Comparison of ENCODE assay signal across 27 cellular contexts in genomic region chr15:58918239-58918638, GRCh38. TPM values are rescaled to one million over a fixed set of nuclear protein-coding genes. Genes with fewer than 3 reads are reported as not detected.
A peak's percentile ranks its signal among the peaks of the same experiment; 100 is the strongest.
DNase-seq lines count a peak whose midpoint lies in the region; ATAC-seq, FAIRE-seq and TF ChIP-seq lines count a peak whose summit lies in the region.
"Had no signal": no experiment of that assay in that cellular context is flagged by ENCODE, and none has a peak within 500 bp of the region (broad histone marks: within the 10 kb centered on the region; RNA-seq: fewer than 3 reads in every experiment).

No MANE protein-coding gene starts in this region.

- peak overlapping the region in 2 of 8 donors; percentile 29 to 37 for H3K27ac Mint-ChIP-seq in CD8-positive, alpha-beta memory T cell
- H3K27ac Mint-ChIP-seq: activated B cell treated with CpG ODN at 0.5 μM for 24 hours; T-helper 2 cell treated with Interferon-gamma antibody and Interleukin-4, amounts not matched to agents 5 μg/mL and 100 μg/mL, for 36 hours had no signal

- H3K9me3 Mint-ChIP-seq in CD8-positive, alpha-beta memory T cell = no peaks in the 10 kb centered on the region
- H3K9me3 Mint-ChIP-seq: activated B cell treated with CpG ODN at 0.5 μM for 24 hours; T-helper 2 cell treated with Interferon-gamma antibody and Interleukin-4, amounts not matched to agents 5 μg/mL and 100 μg/mL, for 36 hours had no signal

- H3K4me3 ChIP-seq in cardiac muscle cell = no peak overlapping the region
- H3K4me3 ChIP-seq in K562 = no peak overlapping the region
- H3K4me3 ChIP-seq in mesendoderm (ENCODE audit: low read length) = no peak overlapping the region
- no peak overlapping the region for H3K4me3 ChIP-seq in upper lobe of left lung
- H3K4me3 ChIP-seq in CD8-positive, alpha-beta memory T cell (ENCODE audit: low read length) = no peak overlapping the region
- H3K4me3 ChIP-seq: colonic mucosa, HAP-1, lung, MG63, SK-N-MC had no signal

- no peak for TF ChIP-seq RAD21 in K562 (CRISPR knock-in tag; conservative IDR thresholded peaks at IDR 0.05 in 1 of 2, IDR thresholded peaks at IDR 0.05 in 1 of 2)

- no TSS peak for BruUV-seq in K562 (replicated peaks; lab: Mats Ljungman, UMichigan)

- peaks cover 70% of the 10 kb centered on the region for H3K79me2 ChIP-seq in K562 (ENCODE audit: control insufficient read depth, insufficient read depth, low read length)
- peaks cover 26% of the 10 kb centered on the region for H3K79me2 ChIP-seq in mesendoderm (ENCODE audit: control insufficient read depth, insufficient read depth, low read length)

- H3K27ac ChIP-seq in cardiac muscle cell (peak overlapping the region; percentile 22), K562 (ENCODE audit: extremely low read depth, low read depth, low read length) (peak overlapping the region; percentile 60; the same call in 2 of the 3 replicates), mesendoderm (ENCODE audit: low read depth, low read length) (no peak overlapping the region), upper lobe of left lung (no peak overlapping the region)
- no peak overlapping the region for H3K27ac ChIP-seq in CD8-positive, alpha-beta memory T cell (ENCODE audit: low read depth, low read length)
- H3K27ac ChIP-seq: 22Rv1, brain microvascular endothelial cell, colonic mucosa, SK-N-MC had no signal

- peaks cover 7 to 60% (median 18%) of the 10 kb centered on the region in 3 donors for H3K36me3 Mint-ChIP-seq in CD8-positive, alpha-beta memory T cell

- H3K36me3 ChIP-seq in cardiac muscle cell = peaks cover 15% of the 10 kb centered on the region
- H3K36me3 ChIP-seq in K562 (ENCODE audit: control insufficient read depth, insufficient read depth, low read length) = peaks cover 73% of the 10 kb centered on the region
- no peaks in the 10 kb centered on the region for H3K36me3 ChIP-seq in mesendoderm (ENCODE audit: control insufficient read depth, insufficient read depth, low read length)
- H3K36me3 ChIP-seq in upper lobe of left lung = peaks cover 0 to 61% (median 5%) of the 10 kb centered on the region in 4 donors
- peaks cover 11% of the 10 kb centered on the region for H3K36me3 ChIP-seq in CD8-positive, alpha-beta memory T cell (ENCODE audit: insufficient read depth, low read length)
- H3K36me3 ChIP-seq: colonic mucosa had no signal

- in situ Hi-C loops in K562 (cut with MboI) = no loop called here

- no peak overlapping the region for H2BK5ac ChIP-seq in mesendoderm (ENCODE audit: low read length)

- FAIRE-seq in K562 (lab: Jason Lieb, UNC) = no peak
- FAIRE-seq: small intestine had no signal

- intact Hi-C loops in Right ventricle myocardium superior (cut with DNase I) (no loop called here), K562 (cut with micrococcal nuclease) (no loop called here)

- no peak overlapping the region for H3K23ac ChIP-seq in mesendoderm (ENCODE audit: low read length)

- H3K4me2 ChIP-seq in K562 (ENCODE audit: insufficient read depth, low read length) (no peak overlapping the region), mesendoderm (ENCODE audit: low read length) (no peak overlapping the region)

- H3K9ac ChIP-seq in K562 (ENCODE audit: insufficient read depth in 1 of 2, low read depth in 2 of 2, low read length in 2 of 2) (peak overlapping the region in 1 of 2 experiments; percentile 41; a peak in 1 of 4 replicates), mesendoderm (ENCODE audit: low read length) (no peak overlapping the region)

- no peak overlapping the region for H2BK15ac ChIP-seq in mesendoderm (replicated peaks; ENCODE audit: low read depth)

- TF ChIP-seq CTCF in cardiac muscle cell (IDR thresholded peaks at IDR 0.05; ENCODE audit: low read depth, low read length) (no peak), K562 (IDR thresholded peaks at IDR 0.05 in 2 of 3, conservative IDR thresholded peaks at IDR 0.05 in 1 of 3; ENCODE audit: insufficient read depth in 2 of 3, low read depth in 1 of 3, low read length in 3 of 3) (no peak), upper lobe of left lung (IDR thresholded peaks at IDR 0.05) (no peak)

- no peak overlapping the region for H4K8ac ChIP-seq in mesendoderm (ENCODE audit: low read depth, low read length)

- 25% methylated on average over 5 of the region's 5 CpGs for WGBS in K562 (ENCODE audit: insufficient coverage, low coverage, missing lambda C conversion rate)
- no CpG with 5 or more reads among the region's 5 CpGs for WGBS in mesendoderm (ENCODE audit: extremely low coverage, insufficient coverage, low lambda C conversion rate)
- WGBS in upper lobe of left lung, 2 donors = 69 to 73% methylated on average over 5 of the region's 5 CpGs

- H3K4me1 Mint-ChIP-seq in CD8-positive, alpha-beta memory T cell = peaks cover 42 to 62% (median 56%) of the 10 kb centered on the region in 3 donors

- no peak overlapping the region for H2AFZ ChIP-seq in K562 (ENCODE audit: low read depth, low read length)

- TF ChIP-seq POLR2A in K562 (conservative IDR thresholded peaks at IDR 0.05) (no peak), upper lobe of left lung (IDR thresholded peaks at IDR 0.05) (no peak)

- H2BK120ac ChIP-seq in mesendoderm (ENCODE audit: low read depth, low read length) = no peak overlapping the region

- H3K18ac ChIP-seq in mesendoderm (ENCODE audit: low read length) = no peak overlapping the region

- H3K4me1 ChIP-seq in cardiac muscle cell (ENCODE audit: low read depth) = peaks cover 18% of the 10 kb centered on the region
- H3K4me1 ChIP-seq in K562 (replicated peaks in 1 of 2; ENCODE audit: control insufficient read depth in 2 of 2, insufficient read depth in 2 of 2, low read length in 2 of 2) = peaks cover 11 to 19% of the 10 kb centered on the region in 2 experiments; a peak in 4 of 5 replicates
- no peaks in the 10 kb centered on the region for H3K4me1 ChIP-seq in mesendoderm (ENCODE audit: control insufficient read depth, low read depth, low read length)
- H3K4me1 ChIP-seq in upper lobe of left lung = peaks cover 7 to 14% (median 9%) of the 10 kb centered on the region in 4 donors
- peaks cover 15% of the 10 kb centered on the region for H3K4me1 ChIP-seq in CD8-positive, alpha-beta memory T cell (ENCODE audit: insufficient read depth, low read length)
- H3K4me1 ChIP-seq: BE2C, colonic mucosa had no signal

- no peak overlapping the region for H3K4ac ChIP-seq in mesendoderm (ENCODE audit: low read depth, low read length)

- H3K27me3 ChIP-seq in cardiac muscle cell (no peaks in the 10 kb centered on the region), K562 (ENCODE audit: control insufficient read depth in 2 of 2, insufficient read depth in 2 of 2, low read length in 2 of 2) (no peaks in the 10 kb centered on the region), mesendoderm (ENCODE audit: insufficient read depth, low read length, poor library complexity) (no peaks in the 10 kb centered on the region), upper lobe of left lung (no peaks in the 10 kb centered on the region)
- H3K27me3 ChIP-seq in CD8-positive, alpha-beta memory T cell (ENCODE audit: insufficient read depth, low read length, poor library complexity, severe bottlenecking) = no peaks in the 10 kb centered on the region
- H3K27me3 ChIP-seq: BE2C, brain microvascular endothelial cell, colonic mucosa, MG63 had no signal

- H2AK5ac ChIP-seq in mesendoderm (ENCODE audit: low read length) = no peak overlapping the region

- no peaks in the 10 kb centered on the region; the same call in 1 of the 2 replicates for H4K20me1 ChIP-seq in K562 (replicated peaks; ENCODE audit: control insufficient read depth, insufficient read depth, low read length)

- peaks cover 7% of the 10 kb centered on the region for H3K79me1 ChIP-seq in mesendoderm (ENCODE audit: low read length)

- H3K4me3 Mint-ChIP-seq in CD8-positive, alpha-beta memory T cell = no peak overlapping the region
- H3K4me3 Mint-ChIP-seq: activated B cell treated with CpG ODN at 0.5 μM for 24 hours; T-helper 2 cell treated with Interferon-gamma antibody and Interleukin-4, amounts not matched to agents 5 μg/mL and 100 μg/mL, for 36 hours had no signal

- CTCF ChIA-PET in K562 (lab: Yijun Ruan, JAX; ENCODE audit: low intra/inter-chr PET ratio) = interaction anchor here (0.7 kb wide), 1 partner anchor 299 kb away, joined by 3 read pairs; no protein-coding TSS in a partner anchor
- CTCF ChIA-PET in CD8-positive, alpha-beta memory T cell (lab: Charles Lee) = interaction anchor here (1.8 kb wide), 1 partner anchor 690 kb away, joined by 4 read pairs; no protein-coding TSS in a partner anchor

- H3K9me3 ChIP-seq in cardiac muscle cell (ENCODE audit: low read depth) (no peaks in the 10 kb centered on the region), K562 (replicated peaks; ENCODE audit: control insufficient read depth, insufficient read depth, low read depth, low read length) (no peaks in the 10 kb centered on the region), upper lobe of left lung (no peaks in the 10 kb centered on the region)
- H3K9me3 ChIP-seq in CD8-positive, alpha-beta memory T cell (ENCODE audit: low read length) = no peaks in the 10 kb centered on the region
- H3K9me3 ChIP-seq: BE2C, colonic mucosa, HAP-1, MG63 had no signal

- TF ChIP-seq EP300 in K562 (IDR thresholded peaks at IDR 0.05; ENCODE audit: low read length) (no peak; the same call in 1 of the 2 replicates), upper lobe of left lung (IDR thresholded peaks at IDR 0.05) (no peak)

- no peak overlapping the region for H3K56ac ChIP-seq in mesendoderm (ENCODE audit: low read length)

- no peaks in the 10 kb centered on the region for H3K27me3 Mint-ChIP-seq in CD8-positive, alpha-beta memory T cell
- H3K27me3 Mint-ChIP-seq: activated B cell treated with CpG ODN at 0.5 μM for 24 hours had no signal

- ATAC-seq in Right ventricle myocardium superior (ENCODE audit: poor library complexity) (no peak), K562 (no peak), upper lobe of left lung (ENCODE audit: low FRiP score in 2 of 2) (no peak)

- no peak overlapping the region for H4K5ac ChIP-seq in mesendoderm (ENCODE audit: low read length)

- H3K9me1 ChIP-seq in K562 (ENCODE audit: control insufficient read depth, insufficient read depth, low read length) = no peaks in the 10 kb centered on the region

- DNase-seq in cardiac muscle cell (ENCODE audit: low read depth in 1 of 2, low spot score in 1 of 2) (peak in 1 of 2 donors; percentile 84), Right ventricle myocardium superior (no peak), K562 (ENCODE audit: extremely low read depth in 1 of 4, low spot score in 3 of 4) (no peak), mesendoderm (peak; percentile 77), upper lobe of left lung (no peak), SK-N-DZ (ENCODE audit: low spot score) (no peak)
- DNase-seq in activated naive CD4-positive, alpha-beta T cell treated with anti-CD3 and anti-CD28 coated beads, Interleukin-2, amount 50 U/mL, for 16 hours = no peak
- no peak for DNase-seq in CD8-positive, alpha-beta memory T cell
- DNase-seq: activated B cell treated with CpG ODN at 0.5 μM for 24 hours; activated CD4-positive, alpha-beta T cell treated with anti-CD3 and anti-CD28 coated beads, Interleukin-2, amount 50 U/mL, for 48 hours; activated effector memory CD4-positive, alpha-beta T cell treated with Interleukin-2 at 50 U/mL for 16 hours; BE2C; brain microvascular endothelial cell; colonic mucosa; COR-L47; MG63; NCI-H1436; NCI-H524; NK-92 treated with Interleukin-12 subunit alpha and Interleukin-12 subunit beta, amount 100 ng/mL, for 24 hours; small intestine; stimulated activated CD4-positive, alpha-beta T cell treated with anti-CD3 and anti-CD28 coated beads, Interleukin-2, amount 100 ng/mL, for 48 hours; stimulated activated naive CD4-positive, alpha-beta T cell had no signal

- POLR2A ChIA-PET in K562 (lab: Yijun Ruan, JAX) = interaction anchor here (1.0 to 6.0 kb wide), 3 partner anchors 9 to 36 kb away, joined by 7 to 35 read pairs (median 31); no protein-coding TSS in a partner anchor
- POLR2A ChIA-PET in CD8-positive, alpha-beta memory T cell (lab: Charles Lee) = no interaction called here

RNA-seq across cellular contexts. Expression of gene SLTM, which starts 15.2 kb away (rescaled TPM):
- total RNA-seq in cardiac muscle cell (59.6 and 78.9 TPM in 2 replicates), Right ventricle myocardium superior (45.0 TPM), K562 (2014; rRNA removed) (113 and 118 TPM in 2 replicates), K562 (2014; rRNA removed; fragmentation: Illumina TruSeq; extraction: Trizol) (136 TPM in 2 replicates), K562 (2015; rRNA removed; fragmentation: Illumina TruSeq; extraction: Trizol) (154 and 163 TPM in 2 replicates), K562 (2021) (72.1 and 76.5 TPM in 2 replicates), upper lobe of left lung (100 to 1,000 TPM in 3 of 6 donors, 10 to 100 TPM in 3; 77.2 to 261 (median 100) TPM)
- polyA plus RNA-seq in cardiac muscle cell (92.4 and 98.1 TPM in 2 replicates), K562 (2011; rRNA removed) (38.6 and 39.5 TPM in 2 replicates), K562 (2014; fragmentation: Illumina TruSeq; extraction: Trizol) (107 and 132 TPM in 2 replicates), K562 (2014; fragmentation: Nextera tagmentation; extraction: Ambion mirVana) (10 to 100 TPM; 61.4 to 69.7 TPM), K562 (2014; rRNA removed) (99.3 and 102 TPM in 2 replicates)
- 135 and 417 TPM in 2 replicates for total RNA-seq in K562 (2011; cell fraction: chromatin; rRNA removed; ENCODE audit: low replicate concordance)
- total RNA-seq in K562 (2011; cell fraction: nucleolus; rRNA removed) = 73.4 and 74.5 TPM in 2 replicates
- total RNA-seq in K562 (2011; cell fraction: nucleoplasm; rRNA removed) = 136 and 183 TPM in 2 replicates
- 11.6 and 18.9 TPM in 2 replicates for polyA plus RNA-seq in K562 (2011; cell fraction: cytosol; rRNA removed)
- polyA plus RNA-seq in K562 (2011; cell fraction: nucleus; rRNA removed) = 114 and 120 TPM in 2 replicates
- 88.1 and 95.6 TPM in 2 replicates for polyA plus RNA-seq in K562 (2012)
- 72.6 and 90.1 TPM in 2 replicates for polyA minus RNA-seq in K562 (2011; rRNA and poly(A)+ RNA removed)
- 28.4 and 34.2 TPM in 2 replicates for polyA minus RNA-seq in K562 (2011; cell fraction: cytosol; rRNA and poly(A)+ RNA removed)
- polyA minus RNA-seq in K562 (2011; cell fraction: nucleus; rRNA and poly(A)+ RNA removed) = 94.8 and 155 TPM in 2 replicates
- 111 TPM for polyA plus RNA-seq in mesendoderm (2013, experiment 1 of 2)
- polyA plus RNA-seq in mesendoderm (2013, experiment 2 of 2) = 111 TPM
- 100 to 1,000 TPM; 111 to 113 TPM for total RNA-seq in CD8-positive, alpha-beta memory T cell
- polyA plus RNA-seq in CD8-positive, alpha-beta memory T cell = 91.5 TPM
- 66.9 and 70.7 TPM in 2 replicates for polyA plus RNA-seq in SK-N-DZ (2014; cell fraction: cytosol; rRNA removed)
- 118 and 133 TPM in 2 replicates for polyA plus RNA-seq in SK-N-DZ (2014; cell fraction: nucleus; rRNA removed)

Comparison
In these comparisons a context has a peak if more than half of its experiments do, and no peak if none do; other contexts are left out.
1. H3K27ac ChIP-seq: peak in cardiac muscle cell (single experiment) and K562 (single experiment); none in mesendoderm (single experiment), upper lobe of left lung (0 of 4) and CD8-positive, alpha-beta memory T cell (single experiment).